1 cellular context compared by ENCODE assay signal in genomic region chr17:19005789-19006430, GRCh38.
TF ChIP-seq lines count a peak whose summit lies in the region.

No MANE protein-coding gene starts in this region.

TF ChIP-seq in liver, 16 proteins besides CTCF, POLR2A, EP300 and RAD21 (continued from another document):
- TF ChIP-seq ZBTB33 (IDR thresholded peaks at IDR 0.05), result peak; percentile 67
TF ChIP-seq in liver: peak in this region for 12.
